1 cellular context compared by ENCODE assay signal in genomic region chrX:65493431-65493830, GRCh38.
TF ChIP-seq lines count a peak whose summit lies in the region.

No MANE protein-coding gene starts in this region.

TF ChIP-seq in H1, 55 proteins besides CTCF, POLR2A, EP300 and RAD21:
- TF ChIP-seq PHF8 (conservative IDR thresholded peaks at IDR 0.05; ENCODE audit: low read depth, low read length), result no peak
- TF ChIP-seq SIN3A (conservative IDR thresholded peaks at IDR 0.05 in 1 of 2, IDR thresholded peaks at IDR 0.05 in 1 of 2; ENCODE audit: low read depth in 1 of 2, low read length in 2 of 2), result no peak
- no peak for TF ChIP-seq ATF3 (IDR thresholded peaks at IDR 0.05; ENCODE audit: insufficient read depth, low read depth, low read length)
- TF ChIP-seq CTBP2 (IDR thresholded peaks at IDR 0.05; ENCODE audit: borderline replicate concordance, insufficient read depth, insufficient read length, low read length), result no peak
- no peak for TF ChIP-seq SUZ12 (IDR thresholded peaks at IDR 0.05; ENCODE audit: low read length)
- no peak for TF ChIP-seq ATF2 (IDR thresholded peaks at IDR 0.05; ENCODE audit: low read length)
TF ChIP-seq in H1: peak in this region for 0.
